Comparison of ENCODE assay signal across 2 cellular contexts in genomic region chr15:98878172-98878571, GRCh38.
A peak's percentile ranks its signal among the peaks of the same experiment; 100 is the strongest.
TF ChIP-seq lines count a peak whose summit lies in the region.

No MANE protein-coding gene starts in this region.

TF ChIP-seq in A549, 52 proteins besides CTCF, POLR2A, EP300 and RAD21 (continued from another document):
- TF ChIP-seq E2F6 (IDR thresholded peaks at IDR 0.05; ENCODE audit: borderline replicate concordance, low read depth) = no peak
- TF ChIP-seq GATA3 (IDR thresholded peaks at IDR 0.05; ENCODE audit: borderline replicate concordance) = no peak
- TF ChIP-seq, protein P1, sequence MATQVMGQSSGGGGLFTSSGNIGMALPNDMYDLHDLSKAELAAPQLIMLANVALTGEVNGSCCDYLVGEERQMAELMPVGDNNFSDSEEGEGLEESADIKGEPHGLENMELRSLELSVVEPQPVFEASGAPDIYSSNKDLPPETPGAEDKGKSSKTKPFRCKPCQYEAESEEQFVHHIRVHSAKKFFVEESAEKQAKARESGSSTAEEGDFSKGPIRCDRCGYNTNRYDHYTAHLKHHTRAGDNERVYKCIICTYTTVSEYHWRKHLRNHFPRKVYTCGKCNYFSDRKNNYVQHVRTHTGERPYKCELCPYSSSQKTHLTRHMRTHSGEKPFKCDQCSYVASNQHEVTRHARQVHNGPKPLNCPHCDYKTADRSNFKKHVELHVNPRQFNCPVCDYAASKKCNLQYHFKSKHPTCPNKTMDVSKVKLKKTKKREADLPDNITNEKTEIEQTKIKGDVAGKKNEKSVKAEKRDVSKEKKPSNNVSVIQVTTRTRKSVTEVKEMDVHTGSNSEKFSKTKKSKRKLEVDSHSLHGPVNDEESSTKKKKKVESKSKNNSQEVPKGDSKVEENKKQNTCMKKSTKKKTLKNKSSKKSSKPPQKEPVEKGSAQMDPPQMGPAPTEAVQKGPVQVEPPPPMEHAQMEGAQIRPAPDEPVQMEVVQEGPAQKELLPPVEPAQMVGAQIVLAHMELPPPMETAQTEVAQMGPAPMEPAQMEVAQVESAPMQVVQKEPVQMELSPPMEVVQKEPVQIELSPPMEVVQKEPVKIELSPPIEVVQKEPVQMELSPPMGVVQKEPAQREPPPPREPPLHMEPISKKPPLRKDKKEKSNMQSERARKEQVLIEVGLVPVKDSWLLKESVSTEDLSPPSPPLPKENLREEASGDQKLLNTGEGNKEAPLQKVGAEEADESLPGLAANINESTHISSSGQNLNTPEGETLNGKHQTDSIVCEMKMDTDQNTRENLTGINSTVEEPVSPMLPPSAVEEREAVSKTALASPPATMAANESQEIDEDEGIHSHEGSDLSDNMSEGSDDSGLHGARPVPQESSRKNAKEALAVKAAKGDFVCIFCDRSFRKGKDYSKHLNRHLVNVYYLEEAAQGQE (IDR thresholded peaks at IDR 0.05) = no peak
- TF ChIP-seq ZC3H11A (IDR thresholded peaks at IDR 0.05) = no peak
- no peak for TF ChIP-seq SMC3 (IDR thresholded peaks at IDR 0.05)
- no peak for TF ChIP-seq CHD4 (IDR thresholded peaks at IDR 0.05; ENCODE audit: borderline replicate concordance)

TF ChIP-seq in IMR-90, 13 proteins besides CTCF, POLR2A, EP300 and RAD21 (continued from another document):
- TF ChIP-seq FOS (IDR thresholded peaks at IDR 0.05; ENCODE audit: low read depth, low read length) = 0 out of 2 replicates have a peak, but pooled peaks have one; percentile 26
- TF ChIP-seq MXI1 (IDR thresholded peaks at IDR 0.05; ENCODE audit: borderline replicate concordance, low read depth, low read length) = no peak
- no peak for TF ChIP-seq BHLHE40 (IDR thresholded peaks at IDR 0.05; ENCODE audit: low read depth, low read length)
- peak; percentile 20; the same call in 1 of the 2 replicates for TF ChIP-seq CEBPB (IDR thresholded peaks at IDR 0.05; ENCODE audit: low read depth, low read length)
